8 cellular contexts compared by ENCODE assay signal in the genomic region with DNA sequence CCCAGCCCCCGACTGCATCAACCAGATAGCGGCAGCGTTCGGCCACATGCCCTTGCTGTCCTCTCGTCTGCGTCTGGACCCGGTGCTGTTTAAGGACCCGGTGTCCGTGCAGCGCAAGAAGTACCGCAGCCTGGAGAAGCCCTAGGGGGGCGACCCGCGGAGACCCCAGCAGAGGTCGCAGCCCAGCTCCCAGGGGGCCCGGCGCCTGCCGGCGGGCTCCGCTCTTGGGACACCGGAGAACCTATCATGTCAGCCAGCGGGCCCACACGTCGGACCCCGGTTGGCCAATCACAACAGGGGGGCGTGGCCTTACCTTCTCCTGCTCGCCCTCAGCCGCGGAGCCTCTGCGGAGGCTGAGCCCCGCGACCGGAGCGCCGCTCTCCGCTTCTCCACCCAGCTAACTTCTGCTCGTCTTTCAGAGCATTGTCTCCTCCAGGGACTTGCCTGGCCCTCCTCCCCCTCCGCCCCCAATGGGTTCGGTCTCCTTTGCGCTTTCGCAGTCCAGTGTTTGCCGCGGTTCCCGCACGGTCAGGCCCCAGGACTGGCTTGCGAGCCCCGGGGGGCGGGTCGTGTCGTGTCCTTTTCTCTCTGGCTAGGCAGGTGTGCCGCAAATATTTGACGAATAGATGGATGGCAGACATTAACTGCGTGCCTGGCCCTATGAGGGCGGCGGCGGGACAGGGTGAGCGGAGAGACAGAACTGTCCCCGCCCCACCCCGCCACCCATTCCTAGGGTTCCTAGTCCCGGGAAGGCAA. TPM values are rescaled to one million over a fixed set of nuclear protein-coding genes. Genes with fewer than 3 reads are reported as not detected.
DNase-seq lines count a peak whose midpoint lies in the region; ATAC-seq, FAIRE-seq and TF ChIP-seq lines count a peak whose summit lies in the region.

No MANE protein-coding gene starts in this region.

- no peak for FAIRE-seq in A549 (lab: Jason Lieb, UNC)

- ATAC-seq in A549 (peak; percentile 91 to 96), GM18868 (IDR thresholded peaks at IDR 0.05; ENCODE audit: unreplicated experiment) (peak; percentile 86), HG03135 (IDR thresholded peaks at IDR 0.05; ENCODE audit: unreplicated experiment) (peak; percentile 86), activated B cell treated with CpG ODN at 0.5 μM for 24 hours (ENCODE audit: low read depth) (peak; percentile 95)

- H3K4me3 Mint-ChIP-seq in activated B cell treated with CpG ODN at 0.5 μM for 24 hours: peak overlapping the region; percentile 96

- peak overlapping the region; percentile 99 for H3K4me2 ChIP-seq in A549

- 3% methylated on average over 11 of the region's 60 CpGs for WGBS in A549 (ENCODE audit: missing lambda C conversion rate)

- H3K4me1 ChIP-seq in A549: peaks cover 11% of the 10 kb centered on the region

- CTCF ChIA-PET in A549 (lab: Yijun Ruan, JAX) (interaction anchor here (0.7 to 3.1 kb wide), 29 partner anchors 9 to 382 kb away, joined by 3 to 30 read pairs (median 4); partner anchors contain the start of gene SLC30A2), activated B cell treated with CpG ODN at 0.5 μM for 24 hours (lab: Charles Lee) (interaction anchor here (0.6 to 2.8 kb wide), 5 partner anchors 25 to 382 kb away, joined by 3 to 9 read pairs (median 4); no protein-coding TSS in a partner anchor)

- peak overlapping the region; percentile 70 for H3K4me3 ChIP-seq in A549

- TF ChIP-seq POLR2A in A549 (IDR thresholded peaks at IDR 0.05; ENCODE audit: low read length): peak; percentile 72

- no peaks in the 10 kb centered on the region for H3K9me3 ChIP-seq in A549

- H3K27me3 Mint-ChIP-seq in activated B cell treated with CpG ODN at 0.5 μM for 24 hours: peaks cover 12% of the 10 kb centered on the region

- POLR2A ChIA-PET in A549 (lab: Yijun Ruan, JAX): no interaction called here
- POLR2A ChIA-PET in activated B cell treated with CpG ODN at 0.5 μM for 24 hours (lab: Charles Lee): interaction anchor here (1.7 kb wide), 1 partner anchor 198 kb away, joined by 4 read pairs; the partner anchor contains the start of gene CEP85

- TF ChIP-seq CTCF in A549 (IDR thresholded peaks at IDR 0.05) (no peak; the same call in 2 of the 3 replicates), activated B cell treated with CpG ODN at 0.5 μM for 24 hours (IDR thresholded peaks at IDR 0.05) (no peak)

- peak; percentile 87 to 93 for DNase-seq in A549 (ENCODE audit: low read depth in 1 of 2, low spot score in 1 of 2)
- peak; percentile 83 for DNase-seq in NCI-H2196 treated with DMSO at 0.1 percent for 48 hours (lab: John Stamatoyannopoulos, UW; ENCODE audit: unreplicated experiment)
- DNase-seq in activated B cell treated with CpG ODN at 0.5 μM for 24 hours: peak; percentile 80
- DNase-seq in caudate nucleus (lab: John Stamatoyannopoulos, UW): peak in 60 of 61 donors; percentile 21 to 97 (median 88)
- DNase-seq in inferior parietal cortex (ENCODE audit: extremely low spot score): peak; percentile 93
- DNase-seq in smooth muscle cell of the brain vasculature (ENCODE audit: low read depth, low spot score): peak; percentile 52

- no peak for TF ChIP-seq RAD21 in A549 (conservative IDR thresholded peaks at IDR 0.05 in 1 of 2, IDR thresholded peaks at IDR 0.05 in 1 of 2)

- H3K9me3 Mint-ChIP-seq in activated B cell treated with CpG ODN at 0.5 μM for 24 hours: no peaks in the 10 kb centered on the region

- peak overlapping the region; percentile 72 to 87 for H3K27ac ChIP-seq in A549
- peak overlapping the region; percentile 31 for H3K27ac ChIP-seq in caudate nucleus (ENCODE audit: low read depth, low read length)

- TF ChIP-seq EP300 in A549 (IDR thresholded peaks at IDR 0.05): no peak

- peak overlapping the region; percentile 78 for H3K27ac Mint-ChIP-seq in activated B cell treated with CpG ODN at 0.5 μM for 24 hours

- peaks cover 3% of the 10 kb centered on the region for H3K36me3 Mint-ChIP-seq in activated B cell treated with CpG ODN at 0.5 μM for 24 hours (ENCODE audit: low read depth)

- intact Hi-C loops in activated B cell treated with CpG ODN at 0.5 μM for 24 hours (cut with micrococcal nuclease): loop anchor here (1.0 to 5.0 kb wide), 6 partner anchors 37 to 199 kb away; partner anchors contain the start of genes CEP85, PAFAH2 and PDIK1L

- H3K4me1 Mint-ChIP-seq in activated B cell treated with CpG ODN at 0.5 μM for 24 hours: peaks cover 11% of the 10 kb centered on the region

TF ChIP-seq in A549, 52 proteins besides CTCF, POLR2A, EP300 and RAD21:
- no peak for TF ChIP-seq RARB (CRISPR knock-in tag; IDR thresholded peaks at IDR 0.05)
- no peak for TF ChIP-seq HOXA7 (CRISPR knock-in tag; IDR thresholded peaks at IDR 0.05)
- TF ChIP-seq, protein P1, sequence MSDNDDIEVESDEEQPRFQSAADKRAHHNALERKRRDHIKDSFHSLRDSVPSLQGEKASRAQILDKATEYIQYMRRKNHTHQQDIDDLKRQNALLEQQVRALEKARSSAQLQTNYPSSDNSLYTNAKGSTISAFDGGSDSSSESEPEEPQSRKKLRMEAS (IDR thresholded peaks at IDR 0.05): peak; percentile 45
- no peak for TF ChIP-seq NPAS2 (CRISPR knock-in tag; IDR thresholded peaks at IDR 0.05; ENCODE audit: borderline replicate concordance)
- TF ChIP-seq, protein P2, sequence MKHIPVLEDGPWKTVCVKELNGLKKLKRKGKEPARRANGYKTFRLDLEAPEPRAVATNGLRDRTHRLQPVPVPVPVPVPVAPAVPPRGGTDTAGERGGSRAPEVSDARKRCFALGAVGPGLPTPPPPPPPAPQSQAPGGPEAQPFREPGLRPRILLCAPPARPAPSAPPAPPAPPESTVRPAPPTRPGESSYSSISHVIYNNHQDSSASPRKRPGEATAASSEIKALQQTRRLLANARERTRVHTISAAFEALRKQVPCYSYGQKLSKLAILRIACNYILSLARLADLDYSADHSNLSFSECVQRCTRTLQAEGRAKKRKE (CRISPR knock-in tag; IDR thresholded peaks at IDR 0.05; ENCODE audit: low read depth): no peak
- TF ChIP-seq, protein P3, sequence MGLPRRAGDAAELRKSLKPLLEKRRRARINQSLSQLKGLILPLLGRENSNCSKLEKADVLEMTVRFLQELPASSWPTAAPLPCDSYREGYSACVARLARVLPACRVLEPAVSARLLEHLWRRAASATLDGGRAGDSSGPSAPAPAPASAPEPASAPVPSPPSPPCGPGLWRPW (IDR thresholded peaks at IDR 0.05): no peak
- TF ChIP-seq ZC3H11A (IDR thresholded peaks at IDR 0.05): no peak
- TF ChIP-seq HEYL (CRISPR knock-in tag; IDR thresholded peaks at IDR 0.05): no peak
- TF ChIP-seq JUNB (IDR thresholded peaks at IDR 0.05): no peak
- TF ChIP-seq, protein P4, sequence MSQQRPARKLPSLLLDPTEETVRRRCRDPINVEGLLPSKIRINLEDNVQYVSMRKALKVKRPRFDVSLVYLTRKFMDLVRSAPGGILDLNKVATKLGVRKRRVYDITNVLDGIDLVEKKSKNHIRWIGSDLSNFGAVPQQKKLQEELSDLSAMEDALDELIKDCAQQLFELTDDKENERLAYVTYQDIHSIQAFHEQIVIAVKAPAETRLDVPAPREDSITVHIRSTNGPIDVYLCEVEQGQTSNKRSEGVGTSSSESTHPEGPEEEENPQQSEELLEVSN (IDR thresholded peaks at IDR 0.05; ENCODE audit: borderline replicate concordance, low read depth): peak; percentile 44; the same call in 1 of the 2 replicates
- 0 out of 2 replicates have a peak, but pooled peaks have one; percentile 40 for TF ChIP-seq RFX5 (IDR thresholded peaks at IDR 0.05)
- TF ChIP-seq ELK1 (IDR thresholded peaks at IDR 0.05; ENCODE audit: low read depth, low read length): no peak
- TF ChIP-seq PHF8 (IDR thresholded peaks at IDR 0.05; ENCODE audit: borderline replicate concordance, low read depth): peak; percentile 33; the same call in 1 of the 2 replicates

RNA-seq across cellular contexts. Expression of gene SLC30A2, which starts 10.5 kb away (rescaled TPM):
- polyA plus RNA-seq in A549 (2011; rRNA removed) (not detected in 2 replicates), A549 (2017; fragmentation: RNase III; extraction: RNeasy Plus Mini Kit Qiagen cat#74134 plus additional on column Dnase treatment) (not detected in 3 replicates)
- not detected in 2 replicates for polyA plus RNA-seq in A549 (2012; cell fraction: cytosol; rRNA removed)
- not detected in 2 replicates for polyA plus RNA-seq in A549 (2012; cell fraction: nucleus; rRNA removed)
- not detected in 2 replicates for polyA minus RNA-seq in A549 (2011; rRNA and poly(A)+ RNA removed)
- total RNA-seq in activated B cell treated with CpG ODN at 0.5 μM for 24 hours: not detected in 2 replicates

RNA-seq across cellular contexts. Expression of gene EXTL1, which starts 13.8 kb away (rescaled TPM):
- polyA plus RNA-seq in A549 (2011; rRNA removed) (0.03 and 0.09 TPM in 2 replicates), A549 (2017; fragmentation: RNase III; extraction: RNeasy Plus Mini Kit Qiagen cat#74134 plus additional on column Dnase treatment) (0.04 to 0.07 TPM in 2 of 3 replicates, not detected in the other)
- polyA plus RNA-seq in A549 (2012; cell fraction: cytosol; rRNA removed): 0.03 TPM in 2 replicates
- polyA plus RNA-seq in A549 (2012; cell fraction: nucleus; rRNA removed): 0.09 and 0.10 TPM in 2 replicates
- 0.15 TPM in 1 of 2 replicates, not detected in the other for polyA minus RNA-seq in A549 (2011; rRNA and poly(A)+ RNA removed)
- total RNA-seq in activated B cell treated with CpG ODN at 0.5 μM for 24 hours: not detected in 2 replicates

RNA-seq across cellular contexts. Expression of gene TRIM63, which starts 32.0 kb away (rescaled TPM):
- polyA plus RNA-seq in A549 (2011; rRNA removed): not detected in 2 replicates
- polyA plus RNA-seq in A549 (2012; cell fraction: cytosol; rRNA removed): not detected in 2 replicates
- polyA plus RNA-seq in A549 (2012; cell fraction: nucleus; rRNA removed): not detected in 2 replicates
- not detected in 3 replicates for polyA plus RNA-seq in A549 (2017; fragmentation: RNase III; extraction: RNeasy Plus Mini Kit Qiagen cat#74134 plus additional on column Dnase treatment)
- polyA minus RNA-seq in A549 (2011; rRNA and poly(A)+ RNA removed): not detected in 2 replicates
- not detected in 2 replicates for total RNA-seq in activated B cell treated with CpG ODN at 0.5 μM for 24 hours

RNA-seq across cellular contexts. Expression of gene PAFAH2, which starts 37.5 kb away (rescaled TPM):
- 13.7 and 13.8 TPM in 2 replicates for polyA plus RNA-seq in A549 (2011; rRNA removed)
- 6.3 and 6.8 TPM in 2 replicates for polyA plus RNA-seq in A549 (2012; cell fraction: cytosol; rRNA removed)
- polyA plus RNA-seq in A549 (2012; cell fraction: nucleus; rRNA removed): 3.9 and 5.0 TPM in 2 replicates
- 6.3 to 7.1 TPM (median 7.0 TPM) in 3 replicates for polyA plus RNA-seq in A549 (2017; fragmentation: RNase III; extraction: RNeasy Plus Mini Kit Qiagen cat#74134 plus additional on column Dnase treatment)
- 12.1 and 12.2 TPM in 2 replicates for polyA minus RNA-seq in A549 (2011; rRNA and poly(A)+ RNA removed)
- 5.4 and 9.2 TPM in 2 replicates for total RNA-seq in activated B cell treated with CpG ODN at 0.5 μM for 24 hours

Comparison
In these comparisons a context has a peak if more than half of its experiments do, and no peak if none do; other contexts are left out.
1. Peak in every context shown above with its lines: DNase-seq, ATAC-seq, H3K4me3 ChIP-seq and H3K27ac ChIP-seq.